8 cellular contexts compared by ENCODE assay signal in the genomic region with DNA sequence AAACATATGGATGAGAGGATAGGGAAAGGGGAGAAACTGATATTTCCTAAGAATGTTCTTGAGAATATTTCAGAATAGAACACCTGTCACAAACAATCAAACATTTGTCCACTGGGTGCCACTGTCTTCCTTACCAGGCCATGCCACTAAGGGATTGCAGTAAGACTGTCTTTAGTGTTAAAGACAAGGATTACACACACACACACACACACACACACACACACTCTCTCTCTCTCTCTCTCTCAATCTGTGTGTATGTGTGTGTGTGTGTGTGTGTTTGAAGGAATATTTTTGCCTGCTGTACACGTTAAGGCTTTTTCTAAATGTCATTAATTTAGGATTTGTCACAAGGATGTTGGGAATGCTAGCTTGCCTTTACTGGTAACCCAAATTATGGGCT. TPM values are rescaled to one million over a fixed set of nuclear protein-coding genes. Genes with fewer than 3 reads are reported as not detected.
DNase-seq lines count a peak whose midpoint lies in the region; ATAC-seq and FAIRE-seq lines count a peak whose summit lies in the region.

No MANE protein-coding gene starts in this region.

- H3K36me3 ChIP-seq in small intestine (ENCODE audit: control insufficient read depth in 2 of 2, insufficient read depth in 2 of 2, low read length in 2 of 2) = no peaks in the 10 kb centered on the region

- intact Hi-C loops in left cardiac atrium (cut with DNase I) = loop anchor here in 1 of 2 donors (5.0 to 10.0 kb wide), 3 partner anchors 193 to 440 kb away; a partner anchor contains a TSS

- peak; percentile 41 for FAIRE-seq in small intestine (lab: Jason Lieb, UNC)

- no peak overlapping the region for H3K4me3 ChIP-seq in Jurkat, Clone E6-1 (ENCODE audit: low read length)
- no peak overlapping the region for H3K4me3 ChIP-seq in small intestine (ENCODE audit: low read depth in 1 of 2, low read length in 2 of 2)

- peaks cover 0 to 7% of the 10 kb centered on the region in 2 donors for H3K4me1 ChIP-seq in small intestine (ENCODE audit: control insufficient read depth in 2 of 2, insufficient read depth in 1 of 2, low read depth in 1 of 2, low read length in 1 of 2)

- no peaks in the 10 kb centered on the region for H3K9me3 ChIP-seq in small intestine (ENCODE audit: control insufficient read depth, low read depth)

- no peak overlapping the region for H3K27ac ChIP-seq in small intestine (ENCODE audit: low read depth in 1 of 2, low read length in 1 of 2)

- 4 to 27% (median 25%) methylated on average over 1 of the region's 1 CpG for WGBS in small intestine, 3 donors

- ATAC-seq in GM21526 (IDR thresholded peaks at IDR 0.05; ENCODE audit: low FRiP score, unreplicated experiment) (peak; percentile 70), left cardiac atrium (peak in 1 of 2 donors; percentile 51), GM19455 (IDR thresholded peaks at IDR 0.05; ENCODE audit: unreplicated experiment) (no peak)

- H3K27me3 ChIP-seq in small intestine (ENCODE audit: control insufficient read depth in 2 of 2, insufficient read depth in 2 of 2, low read length in 2 of 2) = no peaks in the 10 kb centered on the region

- peak; percentile 24 for DNase-seq in activated CD4-positive, alpha-beta T cell treated with anti-CD3 and anti-CD28 coated beads for 48 hours
- no peak for DNase-seq in activated CD4-positive, alpha-beta T cell treated with anti-CD3 and anti-CD28 coated beads, Interleukin-2, amount 50 U/mL, for 4 hours
- peak; percentile 45 for DNase-seq in Jurkat, Clone E6-1 (ENCODE audit: low read depth, low spot score)
- DNase-seq in activated CD4-positive, alpha-beta T cell treated with anti-CD3 and anti-CD28 coated beads, Interleukin-2, amount 50 U/mL, for 48 hours = peak; percentile 1 to 8
- peak; percentile 23 for DNase-seq in left cardiac atrium
- DNase-seq in small intestine = peak; percentile 71

RNA-seq across cellular contexts. Expression of a gene that starts 54.4 kb away (rescaled TPM):
- polyA plus RNA-seq in Jurkat, Clone E6-1 (2012; ENCODE audit: insufficient read depth, insufficient read length) = not detected
- total RNA-seq in left cardiac atrium = not detected
- under 1 TPM in 1 of 3 donors, not detected in 2; 0.07 TPM for polyA plus RNA-seq in small intestine

Comparison
In these comparisons a context has a peak if more than half of its experiments do, and no peak if none do; other contexts are left out.
1. DNase-seq: peak in activated CD4-positive, alpha-beta T cell treated with anti-CD3 and anti-CD28 coated beads for 48 hours (single experiment), Jurkat, Clone E6-1 (single experiment), activated CD4-positive, alpha-beta T cell treated with anti-CD3 and anti-CD28 coated beads, Interleukin-2, amount 50 U/mL, for 48 hours (2 of 2), left cardiac atrium (single experiment) and small intestine (single experiment); none in activated CD4-positive, alpha-beta T cell treated with anti-CD3 and anti-CD28 coated beads, Interleukin-2, amount 50 U/mL, for 4 hours (0 of 2).